ENCODE assay signal across 13 cellular contexts in genomic region chr10:14024349-14025202, GRCh38.
DNase-seq lines count a peak whose midpoint lies in the region; ATAC-seq, FAIRE-seq and TF ChIP-seq lines count a peak whose summit lies in the region.
"Had no signal": no experiment of that assay in that cellular context is flagged by ENCODE, and none has a peak within 500 bp of the region (broad histone marks: within the 10 kb centered on the region; RNA-seq: fewer than 3 reads in every experiment).

No MANE protein-coding gene starts in this region.

- no peaks in the 10 kb centered on the region for H3K9me2 ChIP-seq in DOHH2 (replicated peaks; ENCODE audit: control insufficient read depth, low read length)

- ATAC-seq in heart right ventricle, result peak in 7 of 8 donors; percentile 37 to 75 (median 52)

- peak overlapping the region; percentile 20 for H3K27ac Mint-ChIP-seq in osteocyte (ENCODE audit: unreplicated experiment)
- H3K27ac Mint-ChIP-seq: activated T-helper 1 cell treated with anti-CD3 and anti-CD28 coated beads, Interleukin-12 subunit alpha, Interleukin-12 subunit beta, Interleukin-2, Interleukin-4 antibody, amounts not matched to agents 30 ng/mL and 10 ng/mL and 1 ng/mL, durations not matched to agents 14 hours and 24 hours and 36 hours had no signal

- no peaks in the 10 kb centered on the region for H3K9me3 ChIP-seq in DOHH2 (ENCODE audit: control insufficient read depth, insufficient read depth, low read length)
- peaks cover 0 to under 1% (median 0%) of the 10 kb centered on the region in 11 donors for H3K9me3 ChIP-seq in heart right ventricle
- no peaks in the 10 kb centered on the region for H3K9me3 ChIP-seq in vagina
- H3K9me3 ChIP-seq: SJSA1 had no signal

- WGBS in heart right ventricle, 2 donors, result 80 to 83% methylated on average over 15 of the region's 15 CpGs

- H3K4me2 ChIP-seq in DOHH2 (ENCODE audit: low read length), result peak overlapping the region; percentile 28
- H3K4me2 ChIP-seq: hepatocyte had no signal

- TF ChIP-seq CTCF in DOHH2 (IDR thresholded peaks at IDR 0.05; ENCODE audit: low read depth, low read length, poor library complexity, severe bottlenecking), result peak; percentile 24
- no peak for TF ChIP-seq CTCF in heart right ventricle (IDR thresholded peaks at IDR 0.05)
- no peak for TF ChIP-seq CTCF in osteocyte (IDR thresholded peaks at IDR 0.05)
- no peak for TF ChIP-seq CTCF in vagina (IDR thresholded peaks at IDR 0.05)

- no peaks in the 10 kb centered on the region for H3F3A ChIP-seq in DOHH2 (ENCODE audit: control insufficient read depth, insufficient read depth)

- no peaks in the 10 kb centered on the region; the same call in 1 of the 2 replicates for H4K20me1 ChIP-seq in DOHH2 (ENCODE audit: control insufficient read depth, insufficient read depth, low read depth, low read length)

- H3K4me1 ChIP-seq in DOHH2 (ENCODE audit: control insufficient read depth, low read length) (peaks cover 36% of the 10 kb centered on the region), heart right ventricle (peaks cover 0 to 7% (median 0%) of the 10 kb centered on the region in 9 donors), vagina (peaks cover 3% of the 10 kb centered on the region)

- peak overlapping the region; percentile 3 for H3K4me3 ChIP-seq in DOHH2 (ENCODE audit: low read length)
- peak overlapping the region in 5 of 10 donors; percentile 17 to 30 (median 22) for H3K4me3 ChIP-seq in heart right ventricle
- peak overlapping the region in 1 of 2 donors; percentile 13 for H3K4me3 ChIP-seq in vagina
- H3K4me3 ChIP-seq: hepatocyte, SJSA1 had no signal

- H3K36me3 Mint-ChIP-seq in osteocyte (ENCODE audit: unreplicated experiment), result peaks cover 21% of the 10 kb centered on the region

- TF ChIP-seq POLR2A in vagina (IDR thresholded peaks at IDR 0.05), result no peak

- no peak overlapping the region for H3K4me3 Mint-ChIP-seq in osteocyte (ENCODE audit: unreplicated experiment)
- H3K4me3 Mint-ChIP-seq: activated T-helper 1 cell treated with anti-CD3 and anti-CD28 coated beads, Interleukin-12 subunit alpha, Interleukin-12 subunit beta, Interleukin-2, Interleukin-4 antibody, amounts not matched to agents 30 ng/mL and 10 ng/mL and 1 ng/mL, durations not matched to agents 14 hours and 24 hours and 36 hours had no signal

- no peaks in the 10 kb centered on the region for H3K9me3 Mint-ChIP-seq in osteocyte (ENCODE audit: unreplicated experiment)

- H3K27me3 Mint-ChIP-seq in osteocyte (ENCODE audit: unreplicated experiment), result no peaks in the 10 kb centered on the region

- peaks cover 42% of the 10 kb centered on the region for H3K4me1 Mint-ChIP-seq in osteocyte (ENCODE audit: unreplicated experiment)

- FAIRE-seq in urothelium cell line (lab: Jason Lieb, UNC), result no peak

- H3K27me3 ChIP-seq in DOHH2 (ENCODE audit: control insufficient read depth, low read length), result peaks cover 80% of the 10 kb centered on the region
- no peaks in the 10 kb centered on the region for H3K27me3 ChIP-seq in heart right ventricle
- H3K27me3 ChIP-seq in vagina, result no peaks in the 10 kb centered on the region
- H3K27me3 ChIP-seq: SJSA1 had no signal

- H3K36me3 ChIP-seq in DOHH2 (ENCODE audit: control insufficient read depth, low read length) (no peaks in the 10 kb centered on the region), heart right ventricle (no peaks in the 10 kb centered on the region), vagina (no peaks in the 10 kb centered on the region)
- H3K36me3 ChIP-seq: SJSA1 had no signal

- DNase-seq in NOMO-1 treated with DMSO at 0.1 percent for 48 hours (lab: John Stamatoyannopoulos, UW; ENCODE audit: unreplicated experiment), result peak; percentile 35
- peak in 1 of 2 donors; percentile 33 for DNase-seq in heart right ventricle
- no peak for DNase-seq in osteocyte (ENCODE audit: extremely low spot score, unreplicated experiment)
- DNase-seq in vagina (ENCODE audit: extremely low spot score in 2 of 2), result no peak
- DNase-seq in SIG-M5 (lab: John Stamatoyannopoulos, UW), result no peak
- DNase-seq in activated naive CD4-positive, alpha-beta T cell treated with Interleukin-2 at 50 U/mL for 16 hours, result no peak
- no peak for DNase-seq in urothelium cell line (ENCODE audit: low spot score)
- DNase-seq: DMS53, NCI-H524 treated with DMSO at 0.1 percent for 48 hours had no signal

- H3K79me2 ChIP-seq in DOHH2 (ENCODE audit: control insufficient read depth, low read length), result no peaks in the 10 kb centered on the region
- H3K79me2 ChIP-seq: hepatocyte had no signal

- no peak overlapping the region for H3K27ac ChIP-seq in DOHH2 (ENCODE audit: low read depth, low read length)
- peak overlapping the region in 3 of 10 donors; percentile 25 to 55 (median 53) for H3K27ac ChIP-seq in heart right ventricle
- no peak overlapping the region for H3K27ac ChIP-seq in vagina
- H3K27ac ChIP-seq: hepatocyte, SJSA1 had no signal

- intact Hi-C loops in heart right ventricle (cut with DNase I) (no loop called here), vagina (cut with DNase I) (no loop called here)
